27 cellular contexts compared by ENCODE assay signal in the genomic region with DNA sequence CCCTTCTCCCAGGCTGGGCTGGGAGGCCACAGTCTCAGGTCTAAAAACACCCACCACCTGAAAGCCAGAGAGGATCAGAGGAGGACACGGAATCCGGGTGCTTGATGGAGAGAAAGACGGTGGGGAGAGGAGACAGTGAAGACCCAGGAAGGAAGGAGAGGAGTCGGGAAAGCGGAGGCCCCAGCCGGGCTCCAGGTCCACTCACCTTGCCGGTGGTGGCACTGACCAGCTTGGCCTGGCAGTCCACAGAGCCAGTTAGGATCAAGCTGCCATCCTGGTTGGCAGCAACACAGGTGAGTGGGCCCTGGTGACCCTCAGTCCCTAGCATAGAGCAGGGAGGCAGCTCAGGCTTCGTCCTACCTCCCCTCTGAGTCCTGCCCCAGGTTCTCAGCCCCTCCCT. TPM values are rescaled to one million over a fixed set of nuclear protein-coding genes. Genes with fewer than 3 reads are reported as not detected.
A peak's percentile ranks its signal among the peaks of the same experiment; 100 is the strongest.
DNase-seq lines count a peak whose midpoint lies in the region; ATAC-seq and TF ChIP-seq lines count a peak whose summit lies in the region.
"Had no signal": no experiment of that assay in that cellular context is flagged by ENCODE, and none has a peak within 500 bp of the region (broad histone marks: within the 10 kb centered on the region; RNA-seq: fewer than 3 reads in every experiment).

No MANE protein-coding gene starts in this region.

- peaks cover 32% of the 10 kb centered on the region for H3K79me2 ChIP-seq in hepatocyte

- TF ChIP-seq CTCF in CD14-positive monocyte (IDR thresholded peaks at IDR 0.05) (no peak), hepatocyte (IDR thresholded peaks at IDR 0.05; ENCODE audit: poor library complexity) (no peak), progenitor cell of endocrine pancreas (IDR thresholded peaks at IDR 0.05; ENCODE audit: unreplicated experiment) (no peak), HFFc6 (IDR thresholded peaks at IDR 0.05) (no peak)

- 98% methylated on average over 8 of the region's 8 CpGs for WGBS in hepatocyte (ENCODE audit: low lambda C conversion rate, missing lambda C conversion rate)

- DNase-seq in CD14-positive monocyte (ENCODE audit: low spot score) (no peak), T-helper 17 cell (no peak), hepatocyte (ENCODE audit: low spot score) (no peak), progenitor cell of endocrine pancreas (ENCODE audit: low spot score, unreplicated experiment) (no peak), HFFc6 (no peak), DMS79 treated with DMSO at 0.1 percent for 48 hours (lab: John Stamatoyannopoulos, UW) (no peak), activated gamma-delta T cell treated with Interleukin-2 at 50 U/mL for 16 hours (no peak)
- DNase-seq: activated gamma-delta T cell; C1 segment of cervical spinal cord; Calu3; effector memory CD4-positive, alpha-beta T cell; foreskin fibroblast; head of caudate nucleus; KG1; MG63; NCI-H2081; NCI-H345; stimulated activated CD4-positive, alpha-beta T cell treated with anti-CD3 and anti-CD28 coated beads, Interleukin-15, amount 100 ng/mL, for 24 hours; T-helper 1 cell had no signal

- peaks cover 7% of the 10 kb centered on the region for H4K20me1 ChIP-seq in hepatocyte (ENCODE audit: insufficient read depth, poor library complexity, severe bottlenecking)

- H3K4me1 ChIP-seq in hepatocyte (ENCODE audit: insufficient read depth): peaks cover 42% of the 10 kb centered on the region

- H3K4me1 Mint-ChIP-seq in CD14-positive monocyte: peaks cover 68% of the 10 kb centered on the region
- peaks cover 24% of the 10 kb centered on the region for H3K4me1 Mint-ChIP-seq in T-helper 17 cell
- peaks cover 24% of the 10 kb centered on the region for H3K4me1 Mint-ChIP-seq in progenitor cell of endocrine pancreas (ENCODE audit: low read depth)
- H3K4me1 Mint-ChIP-seq in HFFc6 (ENCODE audit: low read depth): peaks cover 7% of the 10 kb centered on the region

- no peak for ATAC-seq in T-helper 17 cell
- ATAC-seq: activated CD4-positive, CD25-positive, alpha-beta regulatory T cell treated with anti-CD3 and anti-CD28 coated beads, Interleukin-2, amount 50 U/mL, for 24 hours; esophagus mucosa had no signal

- H3K9me3 Mint-ChIP-seq in CD14-positive monocyte: no peaks in the 10 kb centered on the region
- no peaks in the 10 kb centered on the region for H3K9me3 Mint-ChIP-seq in progenitor cell of endocrine pancreas (ENCODE audit: low read depth)
- H3K9me3 Mint-ChIP-seq in HFFc6: no peaks in the 10 kb centered on the region
- H3K9me3 Mint-ChIP-seq: brain; stimulated activated naive CD8-positive, alpha-beta T cell treated with anti-CD3 and anti-CD28 coated beads, Interleukin-15, Interleukin-2, amounts not matched to agents 100 ng/mL and 50 ng/mL, for 24 hours had no signal

- H3K27me3 Mint-ChIP-seq in CD14-positive monocyte (ENCODE audit: low read depth in 3 of 3) (no peaks in the 10 kb centered on the region), T-helper 17 cell (no peaks in the 10 kb centered on the region), progenitor cell of endocrine pancreas (no peaks in the 10 kb centered on the region), HFFc6 (ENCODE audit: insufficient read depth) (peaks cover 3% of the 10 kb centered on the region; the same call in 1 of the 2 replicates)
- H3K27me3 Mint-ChIP-seq: stimulated activated naive CD8-positive, alpha-beta T cell treated with anti-CD3 and anti-CD28 coated beads, Interleukin-15, Interleukin-2, amounts not matched to agents 100 ng/mL and 50 ng/mL, for 24 hours had no signal

- no peaks in the 10 kb centered on the region for H3K9me2 ChIP-seq in hepatocyte (replicated peaks; ENCODE audit: insufficient read depth)

- H3K27me3 ChIP-seq in hepatocyte: no peaks in the 10 kb centered on the region
- H3K27me3 ChIP-seq: MG63, tibial nerve had no signal

- H3K27ac ChIP-seq in hepatocyte: peak overlapping the region; percentile 92
- H3K27ac ChIP-seq: tibial nerve had no signal

- H3K36me3 Mint-ChIP-seq in CD14-positive monocyte (peaks cover 39 to 55% of the 10 kb centered on the region in 2 donors), T-helper 17 cell (ENCODE audit: low read depth) (no peaks in the 10 kb centered on the region), progenitor cell of endocrine pancreas (ENCODE audit: insufficient read depth) (peaks cover 19% of the 10 kb centered on the region), HFFc6 (ENCODE audit: low read depth) (peaks cover 16% of the 10 kb centered on the region)

- H3K36me3 ChIP-seq in hepatocyte (replicated peaks; ENCODE audit: insufficient read depth, low read depth): no peaks in the 10 kb centered on the region

- no peak overlapping the region for H2AFZ ChIP-seq in hepatocyte

- no peak overlapping the region for H3K4me2 ChIP-seq in hepatocyte

- peak overlapping the region in 4 of 7 donors; percentile 41 to 89 (median 85) for H3K27ac Mint-ChIP-seq in CD14-positive monocyte
- peak overlapping the region; percentile 60 for H3K27ac Mint-ChIP-seq in T-helper 17 cell
- peak overlapping the region; percentile 49 for H3K27ac Mint-ChIP-seq in progenitor cell of endocrine pancreas
- H3K27ac Mint-ChIP-seq in HFFc6: no peak overlapping the region
- H3K27ac Mint-ChIP-seq: brain; stimulated activated naive CD8-positive, alpha-beta T cell treated with anti-CD3 and anti-CD28 coated beads, Interleukin-15, Interleukin-2, amounts not matched to agents 100 ng/mL and 50 ng/mL, for 24 hours had no signal

- H3K9me3 ChIP-seq in T-helper 17 cell (ENCODE audit: control insufficient read depth, low read length, poor library complexity, severe bottlenecking): no peaks in the 10 kb centered on the region
- no peaks in the 10 kb centered on the region for H3K9me3 ChIP-seq in hepatocyte (ENCODE audit: low read depth)
- H3K9me3 ChIP-seq: MG63, tibial nerve had no signal

- H3K4me3 Mint-ChIP-seq in CD14-positive monocyte: no peak overlapping the region
- peak overlapping the region; percentile 39 for H3K4me3 Mint-ChIP-seq in T-helper 17 cell
- H3K4me3 Mint-ChIP-seq in progenitor cell of endocrine pancreas (ENCODE audit: low read depth): no peak overlapping the region
- H3K4me3 Mint-ChIP-seq in HFFc6: no peak overlapping the region
- H3K4me3 Mint-ChIP-seq: stimulated activated naive CD8-positive, alpha-beta T cell treated with anti-CD3 and anti-CD28 coated beads, Interleukin-15, Interleukin-2, amounts not matched to agents 100 ng/mL and 50 ng/mL, for 24 hours had no signal

- H3K4me3 ChIP-seq in hepatocyte: no peak overlapping the region
- H3K4me3 ChIP-seq: lung, MG63, tibial nerve had no signal

- intact Hi-C loops in CD14-positive monocyte (cut with micrococcal nuclease): no loop called here

RNA-seq across cellular contexts. Expression of gene AAMP, which starts 4.3 kb away (rescaled TPM):
- polyA plus RNA-seq in CD14-positive monocyte (10 to 100 TPM; 90.8 to 98.7 TPM), hepatocyte (166 and 179 TPM in 2 replicates)
- total RNA-seq in T-helper 17 cell (10 to 100 TPM; 46.8 to 47.0 TPM), hepatocyte (104 and 140 TPM in 2 replicates), progenitor cell of endocrine pancreas (79.2 and 85.2 TPM in 2 replicates)
- 10 to 100 TPM; 71.6 to 91.3 (median 80.4) TPM for total RNA-seq in HFFc6 (2021; fragmentation: NEBNext Ultra II Directional; extraction: Animal tissue kit (Norgen Biotek cat#: 25700))

RNA-seq across cellular contexts. Expression of gene PNKD, which starts 4.7 kb away (rescaled TPM):
- polyA plus RNA-seq in CD14-positive monocyte (10 to 100 TPM; 79.8 to 92.0 TPM), hepatocyte (140 and 145 TPM in 2 replicates)
- total RNA-seq in T-helper 17 cell (10 to 100 TPM; 21.1 to 31.2 TPM), hepatocyte (48.7 and 56.3 TPM in 2 replicates), progenitor cell of endocrine pancreas (54.3 and 54.5 TPM in 2 replicates)
- 10 to 100 TPM; 50.8 to 62.8 (median 57.7) TPM for total RNA-seq in HFFc6 (2021; fragmentation: NEBNext Ultra II Directional; extraction: Animal tissue kit (Norgen Biotek cat#: 25700))

RNA-seq across cellular contexts. Expression of gene GPBAR1, which starts 4.8 kb away (rescaled TPM):
- polyA plus RNA-seq in CD14-positive monocyte (100 to 1,000 TPM; 143 to 181 TPM), hepatocyte (23.4 and 25.6 TPM in 2 replicates)
- total RNA-seq in T-helper 17 cell (1 to 10 TPM; 1.5 to 2.7 TPM), hepatocyte (6.1 and 10.9 TPM in 2 replicates), progenitor cell of endocrine pancreas (9.1 and 9.7 TPM in 2 replicates)
- total RNA-seq in HFFc6 (2021; fragmentation: NEBNext Ultra II Directional; extraction: Animal tissue kit (Norgen Biotek cat#: 25700)): under 1 TPM in 5 of 6 experiments, not detected in 1; 0.10 to 0.17 (median 0.12) TPM
- total RNA-seq: esophagus mucosa, SK-MEL-5 had no signal
- polyA plus RNA-seq: AG04450 had no signal

RNA-seq across cellular contexts. Expression of gene TMBIM1, which starts 26.7 kb away (rescaled TPM):
- polyA plus RNA-seq in CD14-positive monocyte (100 to 1,000 TPM; 129 to 139 TPM), hepatocyte (265 and 302 TPM in 2 replicates)
- total RNA-seq in T-helper 17 cell (100 to 1,000 TPM in 1 of 2 donors, 10 to 100 TPM in 1; 97.4 to 121 TPM), hepatocyte (167 and 224 TPM in 2 replicates), progenitor cell of endocrine pancreas (131 and 137 TPM in 2 replicates)
- 100 to 1,000 TPM; 163 to 187 (median 176) TPM for total RNA-seq in HFFc6 (2021; fragmentation: NEBNext Ultra II Directional; extraction: Animal tissue kit (Norgen Biotek cat#: 25700))

RNA-seq across cellular contexts. Expression of gene ARPC2, which starts 48.6 kb away (rescaled TPM):
- polyA plus RNA-seq in CD14-positive monocyte (1,000 to 10,000 TPM; 1,162 to 1,227 TPM), hepatocyte (436 and 482 TPM in 2 replicates)
- total RNA-seq in T-helper 17 cell (100 to 1,000 TPM; 424 to 467 TPM), hepatocyte (310 and 312 TPM in 2 replicates), progenitor cell of endocrine pancreas (153 and 160 TPM in 2 replicates)
- total RNA-seq in HFFc6 (2021; fragmentation: NEBNext Ultra II Directional; extraction: Animal tissue kit (Norgen Biotek cat#: 25700)): 100 to 1,000 TPM; 458 to 516 (median 500) TPM
